Comparison of ENCODE assay signal across 8 cellular contexts in the genomic region with DNA sequence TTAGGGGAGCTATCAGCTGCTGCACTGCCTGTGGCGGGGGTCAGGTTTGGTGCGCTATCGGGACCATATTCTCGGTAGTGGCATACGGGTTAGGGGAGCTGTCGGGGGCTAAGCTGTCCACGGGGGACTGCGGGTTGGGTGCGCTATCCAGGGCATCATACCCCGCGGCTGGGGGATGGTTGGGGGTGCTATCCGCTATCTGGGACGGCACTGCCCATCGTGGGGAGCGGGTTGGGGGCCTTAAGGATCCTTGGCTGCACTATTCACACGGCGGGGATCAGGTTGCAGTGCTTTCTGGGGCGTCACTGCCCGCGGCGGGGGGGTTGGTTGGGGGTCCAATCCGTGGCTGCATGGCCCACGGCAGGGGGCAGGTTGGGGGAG. TPM values are rescaled to one million over a fixed set of nuclear protein-coding genes. Genes with fewer than 3 reads are reported as not detected.
A peak's percentile ranks its signal among the peaks of the same experiment; 100 is the strongest.
DNase-seq lines count a peak whose midpoint lies in the region; ATAC-seq, FAIRE-seq and TF ChIP-seq lines count a peak whose summit lies in the region.
"Not testable (repeated sequence)": the region's sequence is repeated elsewhere in the genome, so short reads cannot be mapped to it uniquely, and the experiment has no call there.

No MANE protein-coding gene starts in this region.

- intact Hi-C loops in CD8-positive, alpha-beta T cell (cut with DNase I, micrococcal nuclease) = loop anchor here (5.0 kb wide), 3 partner anchors 46 to 451 kb away; partner anchors contain the start of genes FAM210A (in 1 of the 2), RNMT (in 1 of the 2) and ZNF519 (in 1 of the 2)
- intact Hi-C loops in Panc1 (cut with micrococcal nuclease; ENCODE audit: unreplicated experiment) = not testable (repeated sequence)
- intact Hi-C loops in activated naive CD4-positive, alpha-beta T cell treated with anti-CD3 and anti-CD28 coated beads for 36 hours (cut with micrococcal nuclease) = loop anchor here (10.0 kb wide), 2 partner anchors 237 to 353 kb away; partner anchors contain the start of gene MC5R

- not testable (repeated sequence) for FAIRE-seq in urothelium cell line (lab: Jason Lieb, UNC)

- not testable (repeated sequence) for TF ChIP-seq CTCF in CD8-positive, alpha-beta T cell (IDR thresholded peaks at IDR 0.05); HEK293 (tag by site-specific recombination; IDR thresholded peaks at IDR 0.05); Panc1 (IDR thresholded peaks at IDR 0.05)

- not testable (repeated sequence) for H3K9me3 Mint-ChIP-seq in CD8-positive, alpha-beta T cell; activated CD4-positive, alpha-beta memory T cell treated with anti-CD3 and anti-CD28 coated beads, Interleukin-2, amount 10 ng/mL, durations not matched to agents 7 days and 5 days; activated naive CD4-positive, alpha-beta T cell treated with anti-CD3 and anti-CD28 coated beads for 36 hours; effector memory CD8-positive, alpha-beta T cell; natural killer cell treated with Interleukin-12 subunit alpha and Interleukin-12 subunit beta and Interleukin-15 and Interleukin-18, amount 100 ng/mL, for 72 hours

- not testable (repeated sequence) for ATAC-seq in CD8-positive, alpha-beta T cell; Panc1; effector memory CD8-positive, alpha-beta T cell (replicated peaks); natural killer cell treated with Interleukin-12 subunit alpha and Interleukin-12 subunit beta and Interleukin-15 and Interleukin-18, amount 100 ng/mL, for 72 hours

- H3K27ac Mint-ChIP-seq in CD8-positive, alpha-beta T cell; activated CD4-positive, alpha-beta memory T cell treated with anti-CD3 and anti-CD28 coated beads, Interleukin-2, amount 10 ng/mL, durations not matched to agents 7 days and 5 days; activated naive CD4-positive, alpha-beta T cell treated with anti-CD3 and anti-CD28 coated beads for 36 hours: not testable (repeated sequence)
- peak overlapping the region; percentile 92 to 93 for H3K27ac Mint-ChIP-seq in effector memory CD8-positive, alpha-beta T cell
- peak overlapping the region in 1 of 2 donors; percentile 66 for H3K27ac Mint-ChIP-seq in natural killer cell treated with Interleukin-12 subunit alpha and Interleukin-12 subunit beta and Interleukin-15 and Interleukin-18, amount 100 ng/mL, for 72 hours

- in situ Hi-C loops in Panc1 (cut with HindIII; ENCODE audit: low pct_unique_long_range_greater_than_20kb, low sequenced_read_pairs) = not testable (repeated sequence)

- not testable (repeated sequence) for H3K36me3 Mint-ChIP-seq in CD8-positive, alpha-beta T cell; activated CD4-positive, alpha-beta memory T cell treated with anti-CD3 and anti-CD28 coated beads, Interleukin-2, amount 10 ng/mL, durations not matched to agents 7 days and 5 days (ENCODE audit: low read depth); activated naive CD4-positive, alpha-beta T cell treated with anti-CD3 and anti-CD28 coated beads for 36 hours (ENCODE audit: low read depth); effector memory CD8-positive, alpha-beta T cell (ENCODE audit: insufficient read depth); natural killer cell treated with Interleukin-12 subunit alpha and Interleukin-12 subunit beta and Interleukin-15 and Interleukin-18, amount 100 ng/mL, for 72 hours

- H3K27me3 ChIP-seq in CD8-positive, alpha-beta T cell (ENCODE audit: insufficient read depth, low read length); Panc1 (ENCODE audit: control insufficient read depth, insufficient read depth, low read length): not testable (repeated sequence)

- not testable (repeated sequence) for H3K27ac ChIP-seq in CD8-positive, alpha-beta T cell (ENCODE audit: low read depth, low read length); HEK293 (ENCODE audit: extremely low read depth, low read depth, low read length); Panc1 (ENCODE audit: low read length)

- CTCF ChIA-PET in CD8-positive, alpha-beta T cell (lab: Charles Lee) = interaction anchor here (1.3 kb wide), 1 partner anchor 10 kb away, joined by 4 read pairs; no protein-coding TSS in a partner anchor
- CTCF ChIA-PET in HEK293 (lab: Yijun Ruan, JAX) = interaction anchor here (0.6 kb wide), 1 partner anchor 125 kb away, joined by 3 read pairs; no protein-coding TSS in a partner anchor
- CTCF ChIA-PET in Panc1 (lab: Charles Lee) = interaction anchor here (0.6 kb wide), 1 partner anchor 8 kb away, joined by 3 read pairs; no protein-coding TSS in a partner anchor
- CTCF ChIA-PET in activated CD4-positive, alpha-beta memory T cell treated with anti-CD3 and anti-CD28 coated beads, Interleukin-2, amount 10 ng/mL, durations not matched to agents 7 days and 5 days (lab: Charles Lee) = interaction anchor here (0.8 kb wide), 1 partner anchor 12 kb away, joined by 3 read pairs; no protein-coding TSS in a partner anchor
- CTCF ChIA-PET in activated naive CD4-positive, alpha-beta T cell treated with anti-CD3 and anti-CD28 coated beads for 36 hours (lab: Charles Lee) = interaction anchor here (0.6 to 2.3 kb wide), 4 partner anchors 10 to 604 kb away, joined by 3 to 5 read pairs (median 3); no protein-coding TSS in a partner anchor

- H3K4me3 ChIP-seq in CD8-positive, alpha-beta T cell (ENCODE audit: low read depth, low read length) = peak overlapping the region; percentile 61
- H3K4me3 ChIP-seq in HEK293 (ENCODE audit: low read depth, low read length) = peak overlapping the region; percentile 24
- H3K4me3 ChIP-seq in Panc1 (ENCODE audit: low read depth in 2 of 2, low read length in 2 of 2) = peak overlapping the region; percentile 30 to 51

- H3K27me3 Mint-ChIP-seq in CD8-positive, alpha-beta T cell (ENCODE audit: low read depth); activated CD4-positive, alpha-beta memory T cell treated with anti-CD3 and anti-CD28 coated beads, Interleukin-2, amount 10 ng/mL, durations not matched to agents 7 days and 5 days; activated naive CD4-positive, alpha-beta T cell treated with anti-CD3 and anti-CD28 coated beads for 36 hours (ENCODE audit: low read depth); effector memory CD8-positive, alpha-beta T cell; natural killer cell treated with Interleukin-12 subunit alpha and Interleukin-12 subunit beta and Interleukin-15 and Interleukin-18, amount 100 ng/mL, for 72 hours: not testable (repeated sequence)

- peaks cover 11% of the 10 kb centered on the region for H3K4me1 Mint-ChIP-seq in CD8-positive, alpha-beta T cell (ENCODE audit: low read depth)
- H3K4me1 Mint-ChIP-seq in activated CD4-positive, alpha-beta memory T cell treated with anti-CD3 and anti-CD28 coated beads, Interleukin-2, amount 10 ng/mL, durations not matched to agents 7 days and 5 days; activated naive CD4-positive, alpha-beta T cell treated with anti-CD3 and anti-CD28 coated beads for 36 hours (ENCODE audit: low read depth); effector memory CD8-positive, alpha-beta T cell (ENCODE audit: low read depth in 2 of 2); natural killer cell treated with Interleukin-12 subunit alpha and Interleukin-12 subunit beta and Interleukin-15 and Interleukin-18, amount 100 ng/mL, for 72 hours (ENCODE audit: low read depth in 2 of 2): not testable (repeated sequence)

- not testable (repeated sequence) for H3K36me3 ChIP-seq in CD8-positive, alpha-beta T cell (ENCODE audit: insufficient read depth, low read length); HEK293 (ENCODE audit: control insufficient read depth in 2 of 2, insufficient read depth in 1 of 2, low read length in 2 of 2); Panc1 (ENCODE audit: control insufficient read depth, insufficient read depth, low read length)

- POLR2A ChIA-PET in CD8-positive, alpha-beta T cell (lab: Charles Lee); HEK293 (lab: Yijun Ruan, JAX); Panc1 (lab: Charles Lee): not testable (repeated sequence)
- POLR2A ChIA-PET in activated CD4-positive, alpha-beta memory T cell treated with anti-CD3 and anti-CD28 coated beads, Interleukin-2, amount 10 ng/mL, durations not matched to agents 7 days and 5 days (lab: Charles Lee) = interaction anchor here (1.1 kb wide), 1 partner anchor 128 kb away, joined by 3 read pairs; no protein-coding TSS in a partner anchor

- BruUV-seq in Panc1 (replicated peaks; lab: Mats Ljungman, UMichigan) = not testable (repeated sequence)

- not testable (repeated sequence) for H3K4me1 ChIP-seq in CD8-positive, alpha-beta T cell (ENCODE audit: insufficient read depth, low read length); HEK293 (ENCODE audit: control insufficient read depth, insufficient read depth, low read length); Panc1 (ENCODE audit: control insufficient read depth, insufficient read depth, low read length)

- peak overlapping the region; percentile 88 for H3K4me3 Mint-ChIP-seq in CD8-positive, alpha-beta T cell
- H3K4me3 Mint-ChIP-seq in activated CD4-positive, alpha-beta memory T cell treated with anti-CD3 and anti-CD28 coated beads, Interleukin-2, amount 10 ng/mL, durations not matched to agents 7 days and 5 days = peak overlapping the region; percentile 84
- H3K4me3 Mint-ChIP-seq in activated naive CD4-positive, alpha-beta T cell treated with anti-CD3 and anti-CD28 coated beads for 36 hours = peak overlapping the region; percentile 86
- peak overlapping the region; percentile 92 to 95 for H3K4me3 Mint-ChIP-seq in effector memory CD8-positive, alpha-beta T cell
- peak overlapping the region; percentile 90 for H3K4me3 Mint-ChIP-seq in natural killer cell treated with Interleukin-12 subunit alpha and Interleukin-12 subunit beta and Interleukin-15 and Interleukin-18, amount 100 ng/mL, for 72 hours

- DNase-seq in CD8-positive, alpha-beta T cell = peak in 1 of 7 experiments; percentile 48
- DNase-seq in Panc1 (ENCODE audit: low read depth, low spot score); activated CD4-positive, alpha-beta memory T cell treated with anti-CD3 and anti-CD28 coated beads, Interleukin-2, amount 10 ng/mL, durations not matched to agents 7 days and 5 days; activated naive CD4-positive, alpha-beta T cell treated with anti-CD3 and anti-CD28 coated beads for 36 hours; effector memory CD8-positive, alpha-beta T cell; natural killer cell treated with Interleukin-12 subunit alpha and Interleukin-12 subunit beta and Interleukin-15 and Interleukin-18, amount 100 ng/mL, for 72 hours (ENCODE audit: low spot score): not testable (repeated sequence)
- peak; percentile 25 for DNase-seq in urothelium cell line (ENCODE audit: low spot score)

- H3K9me3 ChIP-seq in CD8-positive, alpha-beta T cell (ENCODE audit: low read length); HEK293 (ENCODE audit: control insufficient read depth, insufficient read depth, low read depth, low read length); Panc1 (ENCODE audit: control insufficient read depth, insufficient read depth, low read depth, low read length): not testable (repeated sequence)

RNA-seq across cellular contexts. Expression of gene ZNF519, which starts 46.1 kb away (rescaled TPM):
- total RNA-seq in CD8-positive, alpha-beta T cell = 1 to 10 TPM; 6.8 to 7.4 TPM
- 7.7 TPM for total RNA-seq in Panc1 (2021; ENCODE audit: unreplicated experiment)
- 1.6 TPM for polyA plus RNA-seq in Panc1 (2012; ENCODE audit: insufficient read length)
- total RNA-seq in activated CD4-positive, alpha-beta memory T cell treated with anti-CD3 and anti-CD28 coated beads, Interleukin-2, amount 10 ng/mL, durations not matched to agents 7 days and 5 days = 10 to 100 TPM in 1 of 2 experiments, 1 to 10 TPM in 1; 9.1 to 11.1 TPM
- 10 to 100 TPM; 13.3 to 13.9 TPM for total RNA-seq in activated naive CD4-positive, alpha-beta T cell treated with anti-CD3 and anti-CD28 coated beads for 36 hours
- 10 to 100 TPM; 10.4 to 37.3 TPM for total RNA-seq in natural killer cell treated with Interleukin-12 subunit alpha and Interleukin-12 subunit beta and Interleukin-15 and Interleukin-18, amount 100 ng/mL, for 72 hours
